In the genomic region with DNA sequence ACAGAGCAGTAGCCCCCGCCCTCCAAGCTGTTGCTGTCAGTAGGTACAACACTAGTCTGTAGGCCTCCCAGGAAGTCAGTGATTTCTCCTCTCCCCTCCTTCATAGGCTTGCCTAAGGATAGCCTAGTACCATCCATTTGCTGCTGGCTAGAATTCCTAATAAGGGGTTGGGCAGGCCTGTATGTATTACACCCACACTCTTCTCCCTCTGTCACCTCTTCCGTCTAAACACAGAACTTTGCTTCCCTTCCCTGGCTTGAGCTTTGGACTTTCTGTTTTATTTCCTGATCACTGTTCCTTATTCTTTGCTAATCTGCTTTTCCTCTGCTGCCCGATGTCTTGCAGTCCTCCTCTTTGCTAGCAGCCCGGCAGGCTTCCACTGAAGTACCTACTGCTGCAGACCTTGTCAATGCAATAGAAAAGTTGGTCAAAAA, we compare ENCODE assay signal across 20 cellular contexts.
DNase-seq lines count a peak whose midpoint lies in the region; ATAC-seq and TF ChIP-seq lines count a peak whose summit lies in the region.
"Had no signal": no experiment of that assay in that cellular context is flagged by ENCODE, and none has a peak within 500 bp of the region (broad histone marks: within the 10 kb centered on the region; RNA-seq: fewer than 3 reads in every experiment).

No MANE protein-coding gene starts in this region.

- intact Hi-C loops in colonic mucosa (cut with DNase I): no loop called here
- intact Hi-C loops in lower leg skin (cut with DNase I; ENCODE audit: low total_unique reads): no loop called here

- peak overlapping the region; percentile 90 for H3K27ac ChIP-seq in colonic mucosa
- peak overlapping the region; percentile 93 to 95 for H3K27ac ChIP-seq in mucosa of rectum (ENCODE audit: low read depth in 2 of 2, low read length in 2 of 2)
- H3K27ac ChIP-seq in stomach smooth muscle (ENCODE audit: low read length): peak overlapping the region; percentile 63
- H3K27ac ChIP-seq: GM23248, WERI-Rb-1 had no signal

- no peaks in the 10 kb centered on the region for H3K9me3 ChIP-seq in colonic mucosa
- H3K9me3 ChIP-seq in mucosa of rectum (ENCODE audit: control insufficient read depth in 2 of 2, low read length in 2 of 2): no peaks in the 10 kb centered on the region
- H3K9me3 ChIP-seq in stomach smooth muscle (ENCODE audit: control insufficient read depth in 2 of 2, low read length in 2 of 2): no peaks in the 10 kb centered on the region

- DNase-seq in DMS53 (lab: John Stamatoyannopoulos, UW) (peak; percentile 12), DMS53 treated with DMSO at 0.1 percent for 48 hours (lab: John Stamatoyannopoulos, UW; ENCODE audit: unreplicated experiment) (no peak), colonic mucosa (peak; percentile 63), SHP77 (lab: John Stamatoyannopoulos, UW) (no peak), lower leg skin (ENCODE audit: low spot score in 2 of 2) (no peak)
- DNase-seq: activated CD4-positive, alpha-beta T cell treated with anti-CD3 and anti-CD28 coated beads, Interleukin-2, amount 50 U/mL, for 48 hours; activated naive CD4-positive, alpha-beta T cell treated with Interleukin-2 at 50 U/mL for 16 hours; activated T-cell treated with anti-CD3 and anti-CD28 coated beads, Interleukin-2, amount 50 U/mL, for 1 hour; aorta; COR-L47; GM23248; head of caudate nucleus; Karpas-422; NCI-H1105 treated with DMSO at 0.1 percent for 48 hours; stimulated activated CD4-positive, alpha-beta T cell treated with anti-CD3 and anti-CD28 coated beads, Interleukin-15, amount 100 ng/mL, for 24 hours; T-helper 1 cell; WERI-Rb-1 had no signal

- no peak for TF ChIP-seq POLR2A in lower leg skin (IDR thresholded peaks at IDR 0.05)

- H3K4me1 ChIP-seq in colonic mucosa (peaks cover 7% of the 10 kb centered on the region), mucosa of rectum (ENCODE audit: control insufficient read depth in 2 of 2, insufficient read depth in 2 of 2, low read length in 2 of 2) (peaks cover 24 to 48% of the 10 kb centered on the region in 2 donors), stomach smooth muscle (ENCODE audit: control insufficient read depth, insufficient read depth, low read length) (peaks cover 5% of the 10 kb centered on the region)

- H3K36me3 ChIP-seq in colonic mucosa (no peaks in the 10 kb centered on the region), mucosa of rectum (ENCODE audit: control insufficient read depth in 2 of 2, insufficient read depth in 2 of 2, low read length in 2 of 2) (no peaks in the 10 kb centered on the region), stomach smooth muscle (ENCODE audit: control insufficient read depth in 2 of 2, insufficient read depth in 2 of 2, low read length in 2 of 2) (peaks cover 6 to 10% of the 10 kb centered on the region in 2 donors)

- H3K9ac ChIP-seq in colonic mucosa (ENCODE audit: low read depth in 2 of 2, low read length in 2 of 2) (peak overlapping the region; percentile 47 to 79), mucosa of rectum (ENCODE audit: low read depth in 1 of 2, low read length in 2 of 2) (peak overlapping the region; percentile 78 to 81), stomach smooth muscle (ENCODE audit: low read length in 2 of 2) (no peak overlapping the region)
- H3K9ac ChIP-seq: GM23248 had no signal

- H3K27me3 ChIP-seq in colonic mucosa (no peaks in the 10 kb centered on the region), mucosa of rectum (ENCODE audit: control insufficient read depth in 2 of 2, insufficient read depth in 2 of 2, low read length in 2 of 2) (no peaks in the 10 kb centered on the region), stomach smooth muscle (ENCODE audit: control insufficient read depth in 1 of 2, insufficient read depth in 2 of 2, low read length in 2 of 2) (no peaks in the 10 kb centered on the region)

- no peak for ATAC-seq in GM18907 (IDR thresholded peaks at IDR 0.05; ENCODE audit: unreplicated experiment)

- 72 to 79% methylated on average over 4 of the region's 4 CpGs for WGBS in lower leg skin, 2 donors

- TF ChIP-seq CTCF in colonic mucosa (IDR thresholded peaks at IDR 0.05): no peak
- TF ChIP-seq CTCF in lower leg skin (IDR thresholded peaks at IDR 0.05): no peak

- H3K4me3 ChIP-seq in colonic mucosa: peak overlapping the region; percentile 37
- H3K4me3 ChIP-seq in mucosa of rectum (ENCODE audit: low read length in 2 of 2): peak overlapping the region; percentile 76 to 83
- peak overlapping the region in 1 of 2 donors; percentile 3 for H3K4me3 ChIP-seq in stomach smooth muscle (ENCODE audit: low read length in 2 of 2)
- no peak overlapping the region for H3K4me3 ChIP-seq in lower leg skin (ENCODE audit: low read depth, poor library complexity, severe bottlenecking)
- H3K4me3 ChIP-seq: GM23248 had no signal

Comparison
In these comparisons a context has a peak if more than half of its experiments do, and no peak if none do; other contexts are left out.
1. DNase-seq: peak in DMS53 (single experiment) and colonic mucosa (single experiment); none in DMS53 treated with DMSO at 0.1 percent for 48 hours (single experiment), SHP77 (0 of 2) and lower leg skin (0 of 2).
2. H3K9ac ChIP-seq: peak in colonic mucosa (2 of 2) and mucosa of rectum (2 of 2); none in stomach smooth muscle (0 of 2).
3. Peak in every context shown above with its lines, with median percentiles within 50 percentile points of each other: H3K27ac ChIP-seq.